Comparison of ENCODE assay signal across 1 cellular context in the genomic region with DNA sequence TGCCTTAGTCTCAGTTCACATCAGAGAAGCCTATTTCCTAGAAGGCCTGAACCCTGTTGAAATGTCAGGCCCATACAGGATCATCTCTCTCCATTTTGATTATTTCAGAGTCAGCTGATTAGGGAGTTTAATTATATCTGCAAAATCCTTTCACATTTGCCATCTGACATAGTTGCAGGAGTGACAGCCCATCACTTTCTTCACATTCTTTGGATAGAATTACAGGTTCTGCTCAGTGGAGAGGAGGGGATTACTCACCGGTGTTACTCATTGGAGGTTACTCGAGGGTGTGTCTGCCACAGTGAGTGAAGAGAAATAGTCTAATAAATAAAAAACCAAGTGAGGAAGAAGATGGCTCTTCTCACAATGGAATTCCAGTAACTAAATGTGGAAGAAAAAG.
TF ChIP-seq lines count a peak whose summit lies in the region.

No MANE protein-coding gene starts in this region.

TF ChIP-seq in HEK293, 187 proteins besides CTCF, POLR2A, EP300 and RAD21 (continued from another document):
- TF ChIP-seq ZNF692 (tag by site-specific recombination; IDR thresholded peaks at IDR 0.05), result no peak
